In the genomic region with DNA sequence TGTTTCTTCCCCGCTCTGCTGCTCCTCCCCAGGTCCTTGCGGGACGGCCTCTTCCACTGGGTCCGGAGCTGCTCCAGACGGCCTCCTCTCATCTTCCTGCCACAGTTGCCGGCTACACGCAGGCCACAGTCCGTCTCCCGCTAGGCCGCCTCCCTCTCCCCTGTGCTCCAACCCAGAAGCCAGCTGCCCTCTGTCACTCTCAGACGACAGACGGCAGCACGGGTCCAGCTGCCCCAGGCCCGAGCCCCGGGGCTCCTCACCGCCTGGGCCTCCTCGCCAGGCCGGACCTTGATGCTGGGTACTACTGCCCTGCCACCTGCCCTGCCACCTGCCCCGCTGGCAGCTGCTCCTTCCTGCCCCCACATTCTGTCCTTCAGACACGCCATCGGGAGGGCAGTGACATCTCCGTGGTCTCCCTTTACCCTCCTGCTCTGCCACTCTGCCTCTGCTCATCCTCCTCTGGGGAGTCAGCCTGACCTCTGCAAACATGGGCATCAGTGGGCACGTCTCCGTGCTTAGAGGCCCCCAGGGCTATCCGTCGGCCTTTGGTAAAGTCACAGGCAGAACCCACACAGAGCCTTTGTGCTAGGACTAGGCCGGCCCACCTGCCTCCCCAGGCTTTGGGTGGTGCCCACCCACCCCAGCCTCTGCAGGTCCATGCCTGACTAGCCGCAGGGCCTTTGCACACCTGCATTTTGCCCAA, we compare ENCODE assay signal across 14 cellular contexts. TPM values are rescaled to one million over a fixed set of nuclear protein-coding genes. Genes with fewer than 3 reads are reported as not detected.
A peak's percentile ranks its signal among the peaks of the same experiment; 100 is the strongest.
DNase-seq lines count a peak whose midpoint lies in the region; ATAC-seq and TF ChIP-seq lines count a peak whose summit lies in the region.
"Had no signal": no experiment of that assay in that cellular context is flagged by ENCODE, and none has a peak within 500 bp of the region (broad histone marks: within the 10 kb centered on the region; RNA-seq: fewer than 3 reads in every experiment).

No MANE protein-coding gene starts in this region.

- H3K36me3 ChIP-seq in OCI-LY7 (ENCODE audit: insufficient read depth, low read length) = no peaks in the 10 kb centered on the region
- H3K36me3 ChIP-seq: brain microvascular endothelial cell, tibial artery had no signal

- no peak overlapping the region for H3K27ac ChIP-seq in OCI-LY7 (ENCODE audit: low read depth, low read length, poor library complexity, severe bottlenecking)
- H3K27ac ChIP-seq: brain microvascular endothelial cell, tibial artery had no signal

- H3K4me2 ChIP-seq in OCI-LY7 (ENCODE audit: low read length) = no peak overlapping the region
- H3K4me2 ChIP-seq: A549 had no signal

- no TSS peak for BruUV-seq in OCI-LY7 (replicated peaks; lab: Mats Ljungman, UMichigan)

- H3K4me1 Mint-ChIP-seq in central memory CD8-positive, alpha-beta T cell = peaks cover 26% of the 10 kb centered on the region
- peaks cover 40% of the 10 kb centered on the region for H3K4me1 Mint-ChIP-seq in nephron

- peak overlapping the region; percentile 36 for H3K4me3 Mint-ChIP-seq in central memory CD8-positive, alpha-beta T cell
- H3K4me3 Mint-ChIP-seq in nephron = peak overlapping the region; percentile 11 to 37 (median 14)

- intact Hi-C loops in OCI-LY7 (cut with micrococcal nuclease; ENCODE audit: unreplicated experiment) = no loop called here

- no peaks in the 10 kb centered on the region for H3K4me1 ChIP-seq in OCI-LY7 (ENCODE audit: insufficient read depth, low read length, poor library complexity, severe bottlenecking)

- CTCF ChIA-PET in OCI-LY7 (lab: Charles Lee; ENCODE audit: unreplicated experiment) = no interaction called here

- no peaks in the 10 kb centered on the region for H3K27me3 Mint-ChIP-seq in central memory CD8-positive, alpha-beta T cell
- H3K27me3 Mint-ChIP-seq in nephron (ENCODE audit: low read depth) = peaks cover 14% of the 10 kb centered on the region

- H2AFZ ChIP-seq in OCI-LY7 (ENCODE audit: low read length) = no peak overlapping the region

- H3K27ac Mint-ChIP-seq in central memory CD8-positive, alpha-beta T cell (ENCODE audit: low read depth) = peak overlapping the region; percentile 78
- peak overlapping the region; percentile 57 to 69 (median 69) for H3K27ac Mint-ChIP-seq in nephron

- H3K4me3 ChIP-seq in OCI-LY7 (ENCODE audit: low read depth, low read length, poor library complexity, severe bottlenecking) = no peak overlapping the region
- H3K4me3 ChIP-seq: A549, GM12878, tibial artery had no signal

- H3K36me3 Mint-ChIP-seq in central memory CD8-positive, alpha-beta T cell (ENCODE audit: insufficient read depth) = peaks cover 2% of the 10 kb centered on the region
- no peaks in the 10 kb centered on the region for H3K36me3 Mint-ChIP-seq in nephron (ENCODE audit: low read depth)

- H4K20me1 ChIP-seq in OCI-LY7 (ENCODE audit: insufficient read depth, low read length) = no peaks in the 10 kb centered on the region

- POLR2A ChIA-PET in OCI-LY7 (lab: Charles Lee) = no interaction called here

- DNase-seq in NCI-H82 (lab: John Stamatoyannopoulos, UW) = peak; percentile 15
- no peak for DNase-seq in NCI-H82 treated with DMSO at 0.1 percent for 48 hours (lab: John Stamatoyannopoulos, UW; ENCODE audit: unreplicated experiment)
- peak; percentile 25 for DNase-seq in D341Med (ENCODE audit: low spot score)
- peak in 1 of 2 donors; percentile 12 for DNase-seq in central memory CD8-positive, alpha-beta T cell (ENCODE audit: low spot score in 2 of 2)
- no peak for DNase-seq in central memory CD4-positive, alpha-beta T cell
- DNase-seq in OCI-LY7 (ENCODE audit: low spot score) = no peak
- DNase-seq in NCI-H1436 (lab: John Stamatoyannopoulos, UW) = no peak
- DNase-seq: brain microvascular endothelial cell, erythroblast, NCI-H1694 treated with DMSO at 0.1 percent for 48 hours had no signal

- no peaks in the 10 kb centered on the region for H3K9me3 Mint-ChIP-seq in central memory CD8-positive, alpha-beta T cell
- H3K9me3 Mint-ChIP-seq in nephron = no peaks in the 10 kb centered on the region

- no peak for TF ChIP-seq CTCF in nephron (IDR thresholded peaks at IDR 0.05; ENCODE audit: unreplicated experiment in 3 of 3)
- no peak for TF ChIP-seq CTCF in OCI-LY7 (conservative IDR thresholded peaks at IDR 0.05; ENCODE audit: low read length)

- ATAC-seq in central memory CD8-positive, alpha-beta T cell (replicated peaks; ENCODE audit: extremely low read depth, poor library complexity, severe bottlenecking) = no peak
- ATAC-seq: A549, GM12878 had no signal

- H3K9me2 ChIP-seq in OCI-LY7 (ENCODE audit: insufficient read depth, low read length) = no peaks in the 10 kb centered on the region

- H3K9me3 ChIP-seq in OCI-LY7 (ENCODE audit: low read length) = no peaks in the 10 kb centered on the region
- H3K9me3 ChIP-seq: A549, tibial artery had no signal

- H3K79me2 ChIP-seq in OCI-LY7 (ENCODE audit: insufficient read depth, low read depth, low read length) = no peaks in the 10 kb centered on the region

RNA-seq across cellular contexts. Expression of a gene that starts 43.1 kb away (rescaled TPM):
- not detected in 2 replicates for total RNA-seq in OCI-LY7 (2014; rRNA removed; shearing (Covaris generic))
- not detected in 2 replicates for total RNA-seq in OCI-LY7 (2022)
- total RNA-seq: GM12878 had no signal

RNA-seq across cellular contexts. Expression of a gene that starts 53.7 kb away (rescaled TPM):
- total RNA-seq in OCI-LY7 (2014; rRNA removed; shearing (Covaris generic)) = not detected in 2 replicates
- not detected in 2 replicates for total RNA-seq in OCI-LY7 (2022)
- total RNA-seq: GM12878 had no signal

RNA-seq across cellular contexts. Expression of a gene that starts 55.7 kb away (rescaled TPM):
- total RNA-seq in OCI-LY7 (2014; rRNA removed; shearing (Covaris generic)) = not detected in 2 replicates
- not detected in 2 replicates for total RNA-seq in OCI-LY7 (2022)
- total RNA-seq: GM12878 had no signal

Comparison
In these comparisons a context has a peak if more than half of its experiments do, and no peak if none do; other contexts are left out.
1. DNase-seq: peak in NCI-H82 (single experiment) and D341Med (single experiment); none in NCI-H82 treated with DMSO at 0.1 percent for 48 hours (single experiment), central memory CD4-positive, alpha-beta T cell (single experiment), OCI-LY7 (single experiment) and NCI-H1436 (single experiment).